Comparison of ENCODE assay signal across 32 cellular contexts in the genomic region with DNA sequence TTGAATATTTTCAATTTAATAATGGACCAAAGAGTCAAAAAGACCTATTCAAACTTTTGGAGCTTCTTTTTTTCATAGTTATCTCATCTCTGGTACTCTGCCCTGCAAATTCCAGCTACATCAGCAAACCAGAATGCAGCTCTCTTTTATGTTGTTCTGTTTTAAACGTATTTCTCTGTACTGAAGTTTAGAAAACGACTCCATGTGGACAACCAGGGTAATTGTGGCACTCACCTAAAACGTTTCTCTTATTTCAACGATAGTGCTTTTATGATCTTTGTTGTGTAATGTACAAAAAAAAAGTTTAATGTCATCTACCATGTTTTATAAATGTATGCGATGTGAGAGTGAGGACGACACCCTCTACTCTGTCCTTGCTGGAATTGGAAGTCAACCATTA.
"Had no signal": no experiment of that assay in that cellular context is flagged by ENCODE, and none has a peak within 500 bp of the region (broad histone marks: within the 10 kb centered on the region; RNA-seq: fewer than 3 reads in every experiment).

No MANE protein-coding gene starts in this region.

- H3K27me3 ChIP-seq: brain microvascular endothelial cell, colonic mucosa had no signal

- DNase-seq: activated CD4-positive, alpha-beta memory T cell treated with anti-CD3 and anti-CD28 coated beads, Interleukin-2, amount 10 ng/mL, durations not matched to agents 7 days and 5 days; activated CD4-positive, alpha-beta T cell treated with anti-CD3 and anti-CD28 coated beads for 1 hour; activated CD4-positive, alpha-beta T cell treated with anti-CD3 and anti-CD28 coated beads for 48 hours; activated CD4-positive, CD25-positive, alpha-beta regulatory T cell; activated CD8-positive, alpha-beta memory T cell treated with anti-CD3 and anti-CD28 coated beads for 24 hours; activated CD8-positive, alpha-beta memory T cell treated with anti-CD3 and anti-CD28 coated beads, Interleukin-2, amount 10 ng/mL, durations not matched to agents 7 days and 5 days; activated CD8-positive, alpha-beta memory T cell treated with anti-CD3 and anti-CD28 coated beads, Interleukin-2, amount 50 U/mL, for 48 hours; activated effector memory CD4-positive, alpha-beta T cell treated with Interleukin-2 at 50 U/mL for 16 hours; activated naive CD4-positive, alpha-beta T cell treated with anti-CD3 and anti-CD28 coated beads, Interleukin-2, amount 10 ng/mL, durations not matched to agents 7 days and 5 days; activated naive CD8-positive, alpha-beta T cell treated with anti-CD3 and anti-CD28 coated beads, Interleukin-2, amount 50 U/mL, for 24 hours; activated T-cell treated with anti-CD3 and anti-CD28 coated beads, Interleukin-2, amount 50 U/mL, for 48 hours; anterior cingulate cortex; brain microvascular endothelial cell; central memory CD4-positive, alpha-beta T cell; colonic mucosa; Kasumi-1; MM.1S; MV-4-11; NCI-H1092; NCI-H146; NCI-H187; NCI-H2029 treated with DMSO at 0.1 percent for 48 hours; NCI-H2107; NCI-H2171; NCI-H510A; NCI-H526; NCI-H748 treated with DMSO at 0.1 percent for 48 hours; SIG-M5; T-cell; T-helper 17 cell; WERI-Rb-1 had no signal

- H3K4me1 ChIP-seq: colonic mucosa had no signal

- H3K36me3 ChIP-seq: brain microvascular endothelial cell, colonic mucosa, WERI-Rb-1 had no signal

- H3K9me3 ChIP-seq: colonic mucosa had no signal

- H3K27ac ChIP-seq: brain microvascular endothelial cell, colonic mucosa, WERI-Rb-1 had no signal

- ATAC-seq: activated CD8-positive, alpha-beta memory T cell treated with anti-CD3 and anti-CD28 coated beads, Interleukin-2, amount 10 ng/mL, durations not matched to agents 7 days and 5 days; activated naive CD8-positive, alpha-beta T cell treated with anti-CD3 and anti-CD28 coated beads, Interleukin-2, amount 50 U/mL, for 24 hours; Panc1; T-cell; T-helper 17 cell had no signal

- H3K4me3 ChIP-seq: colonic mucosa had no signal
